In genomic region chr1:27689423-27690173, GRCh38 we compare ENCODE assay signal across 8 cellular contexts. TPM values are rescaled to one million over a fixed set of nuclear protein-coding genes. Genes with fewer than 3 reads are reported as not detected.
DNase-seq lines count a peak whose midpoint lies in the region; ATAC-seq and TF ChIP-seq lines count a peak whose summit lies in the region.

No MANE protein-coding gene starts in this region.

- no peak overlapping the region for H3K4me3 Mint-ChIP-seq in effector memory CD8-positive, alpha-beta T cell

- H3K27ac ChIP-seq in right atrium auricular region (peak overlapping the region in 1 of 2 donors; percentile 16), HUES64 (ENCODE audit: low read depth, low read length) (peak overlapping the region; percentile 69; the same call in 1 of the 2 replicates)

- no peaks in the 10 kb centered on the region for H3K9me3 Mint-ChIP-seq in effector memory CD8-positive, alpha-beta T cell

- H3K4me1 ChIP-seq in right atrium auricular region (no peaks in the 10 kb centered on the region), HUES64 (ENCODE audit: insufficient read depth, low read length) (peaks cover 4% of the 10 kb centered on the region)

- no peak for DNase-seq in Right ventricle myocardium superior
- DNase-seq in right atrium auricular region (ENCODE audit: low spot score) = no peak
- DNase-seq in fibroblast of the aortic adventitia (ENCODE audit: low read depth) = peak; percentile 52
- peak; percentile 54 for DNase-seq in stromal cell of bone marrow (ENCODE audit: low read depth)
- no peak for DNase-seq in effector memory CD8-positive, alpha-beta T cell
- no peak for DNase-seq in SK-N-DZ (ENCODE audit: low spot score)
- no peak for DNase-seq in NCI-H2196 (lab: John Stamatoyannopoulos, UW; ENCODE audit: unreplicated experiment)

- no peaks in the 10 kb centered on the region for H3K9me3 ChIP-seq in right atrium auricular region
- peaks cover 19% of the 10 kb centered on the region; the same call in 1 of the 2 replicates for H3K9me3 ChIP-seq in HUES64 (ENCODE audit: insufficient read depth, low read depth, low read length)

- H3K4me1 Mint-ChIP-seq in effector memory CD8-positive, alpha-beta T cell (ENCODE audit: low read depth in 2 of 2) = peaks cover 0 to 1% of the 10 kb centered on the region in 2 donors

- H3K36me3 ChIP-seq in right atrium auricular region = no peaks in the 10 kb centered on the region
- H3K36me3 ChIP-seq in HUES64 (ENCODE audit: insufficient read depth, low read length) = no peaks in the 10 kb centered on the region

- peak; percentile 43 for ATAC-seq in Right ventricle myocardium superior (ENCODE audit: poor library complexity)
- no peak for ATAC-seq in effector memory CD8-positive, alpha-beta T cell (replicated peaks)

- no peak for TF ChIP-seq CTCF in right atrium auricular region (IDR thresholded peaks at IDR 0.05)
- TF ChIP-seq CTCF in fibroblast of the aortic adventitia (IDR thresholded peaks at IDR 0.05; ENCODE audit: insufficient read depth, low read length) = no peak

- H3K9ac ChIP-seq in HUES64 (ENCODE audit: low read depth, low read length) = no peak overlapping the region

- WGBS in HUES64 = 85% methylated on average over 4 of the region's 4 CpGs

- H3K4me3 ChIP-seq in right atrium auricular region (no peak overlapping the region), HUES64 (ENCODE audit: low read length) (no peak overlapping the region), fibroblast of the aortic adventitia (ENCODE audit: low read depth, low read length) (no peak overlapping the region)

- H3K27ac Mint-ChIP-seq in effector memory CD8-positive, alpha-beta T cell = no peak overlapping the region

- intact Hi-C loops in Right ventricle myocardium superior (cut with DNase I) = no loop called here

- H3K27me3 ChIP-seq in right atrium auricular region (no peaks in the 10 kb centered on the region), HUES64 (ENCODE audit: insufficient read depth, low read length) (no peaks in the 10 kb centered on the region)

- peaks cover 9 to 14% of the 10 kb centered on the region in 2 donors for H3K27me3 Mint-ChIP-seq in effector memory CD8-positive, alpha-beta T cell

- no peaks in the 10 kb centered on the region for H3K36me3 Mint-ChIP-seq in effector memory CD8-positive, alpha-beta T cell (ENCODE audit: insufficient read depth)

RNA-seq across cellular contexts. Expression of gene IFI6, which starts 17.6 kb away (rescaled TPM):
- 29.2 TPM for total RNA-seq in Right ventricle myocardium superior
- 10 to 100 TPM; 40.2 to 43.3 TPM for total RNA-seq in right atrium auricular region
- 9.0 TPM for polyA plus RNA-seq in HUES64 (2013, experiment 1 of 2)
- polyA plus RNA-seq in HUES64 (2013, experiment 2 of 2) = 12.8 TPM
- 64.7 and 194 TPM in 2 replicates for total RNA-seq in fibroblast of the aortic adventitia (ENCODE audit: low replicate concordance)
- 1.6 and 4.4 TPM in 2 replicates for polyA plus RNA-seq in SK-N-DZ (2014; cell fraction: cytosol; rRNA removed)
- 0.45 TPM in 1 of 2 replicates, not detected in the other for polyA plus RNA-seq in SK-N-DZ (2014; cell fraction: nucleus; rRNA removed)

RNA-seq across cellular contexts. Expression of gene FAM76A, which starts 36.2 kb away (rescaled TPM):
- total RNA-seq in Right ventricle myocardium superior = 9.8 TPM
- total RNA-seq in right atrium auricular region = 10 to 100 TPM in 1 of 2 donors, 1 to 10 TPM in 1; 9.8 to 11.3 TPM
- 5.6 TPM for polyA plus RNA-seq in HUES64 (2013, experiment 1 of 2)
- 6.3 TPM for polyA plus RNA-seq in HUES64 (2013, experiment 2 of 2)
- 15.6 and 21.1 TPM in 2 replicates for total RNA-seq in fibroblast of the aortic adventitia (ENCODE audit: low replicate concordance)
- 9.1 and 10.8 TPM in 2 replicates for polyA plus RNA-seq in SK-N-DZ (2014; cell fraction: cytosol; rRNA removed)
- polyA plus RNA-seq in SK-N-DZ (2014; cell fraction: nucleus; rRNA removed) = 7.5 and 9.3 TPM in 2 replicates

RNA-seq across cellular contexts. Expression of gene FGR, which starts 54.6 kb away (rescaled TPM):
- 3.7 TPM for total RNA-seq in Right ventricle myocardium superior
- 10 to 100 TPM in 1 of 2 donors, 1 to 10 TPM in 1; 5.7 to 19.8 TPM for total RNA-seq in right atrium auricular region
- 0.10 TPM for polyA plus RNA-seq in HUES64 (2013, experiment 1 of 2)
- polyA plus RNA-seq in HUES64 (2013, experiment 2 of 2) = 0.25 TPM
- total RNA-seq in fibroblast of the aortic adventitia (ENCODE audit: low replicate concordance) = 0.18 TPM in 1 of 2 replicates, not detected in the other
- not detected in 2 replicates for polyA plus RNA-seq in SK-N-DZ (2014; cell fraction: cytosol; rRNA removed)
- not detected in 2 replicates for polyA plus RNA-seq in SK-N-DZ (2014; cell fraction: nucleus; rRNA removed)

Comparison
In these comparisons a context has a peak if more than half of its experiments do, and no peak if none do; other contexts are left out.
1. DNase-seq: peak in fibroblast of the aortic adventitia (single experiment) and stromal cell of bone marrow (single experiment); none in Right ventricle myocardium superior (single experiment), right atrium auricular region (single experiment), effector memory CD8-positive, alpha-beta T cell (0 of 3), SK-N-DZ (single experiment) and NCI-H2196 (single experiment).